1 cellular context compared by ENCODE assay signal in genomic region chr1:208242829-208243521, GRCh38.
TF ChIP-seq lines count a peak whose summit lies in the region.

No MANE protein-coding gene starts in this region.

TF ChIP-seq in K562, 482 proteins besides CTCF, POLR2A, EP300 and RAD21 (continued from another document):
- TF ChIP-seq TAF7 (tag; IDR thresholded peaks at IDR 0.05) = no peak
- TF ChIP-seq POLR2H (tag; IDR thresholded peaks at IDR 0.05; ENCODE audit: low read depth) = no peak
- no peak for TF ChIP-seq E2F1 (CRISPR knock-in tag; IDR thresholded peaks at IDR 0.05)
- peak in 1 of 3 experiments; percentile 6 for TF ChIP-seq YY1 (IDR thresholded peaks at IDR 0.05; ENCODE audit: borderline replicate concordance in 1 of 3, control insufficient read depth in 1 of 3, extremely low read depth in 1 of 3, insufficient read depth in 3 of 3, insufficient read length in 1 of 3, insufficient replicate concordance in 2 of 3, low read depth in 1 of 3, low read length in 2 of 3)
- TF ChIP-seq RBM25 (IDR thresholded peaks at IDR 0.05; ENCODE audit: low read depth, low read length, severe bottlenecking) = no peak
- TF ChIP-seq THAP12 (CRISPR knock-in tag; IDR thresholded peaks at IDR 0.05) = 0 out of 2 replicates have a peak, but pooled peaks have one; percentile 29
- peak; percentile 26; the same call in 1 of the 2 replicates for TF ChIP-seq ZBTB1 (CRISPR knock-in tag; IDR thresholded peaks at IDR 0.05; ENCODE audit: borderline replicate concordance, low read depth)
- TF ChIP-seq NCOR1 (IDR thresholded peaks at IDR 0.05) = no peak
- TF ChIP-seq CTBP1 (IDR thresholded peaks at IDR 0.05; ENCODE audit: borderline replicate concordance) = peak; percentile 78; the same call in 1 of the 2 replicates
- TF ChIP-seq MTA3 (IDR thresholded peaks at IDR 0.05; ENCODE audit: borderline replicate concordance) = 0 out of 2 replicates have a peak, but pooled peaks have one; percentile 44
- TF ChIP-seq SIN3B (IDR thresholded peaks at IDR 0.05; ENCODE audit: low read depth) = 0 out of 2 replicates have a peak, but pooled peaks have one; percentile 46
- peak; percentile 46 to 53; a peak in 2 of 4 replicates for TF ChIP-seq NRF1 (conservative IDR thresholded peaks at IDR 0.05 in 1 of 2, IDR thresholded peaks at IDR 0.05 in 1 of 2)
- peak; percentile 32 for TF ChIP-seq HNRNPLL (IDR thresholded peaks at IDR 0.05; ENCODE audit: low read depth, low read length, poor library complexity, severe bottlenecking)
- TF ChIP-seq STAG1 (CRISPR knock-in tag; IDR thresholded peaks at IDR 0.05; ENCODE audit: borderline replicate concordance) = peak; percentile 28; the same call in 1 of the 2 replicates
- no peak for TF ChIP-seq NR1H2 (CRISPR knock-in tag; IDR thresholded peaks at IDR 0.05)
- TF ChIP-seq NR0B1 (IDR thresholded peaks at IDR 0.05; ENCODE audit: partially characterized antibody) = no peak
- TF ChIP-seq RB1 (IDR thresholded peaks at IDR 0.05; ENCODE audit: low read depth) = peak; percentile 82; the same call in 1 of the 2 replicates
- 0 out of 2 replicates have a peak, but pooled peaks have one; percentile 21 for TF ChIP-seq DEAF1 (CRISPR knock-in tag; IDR thresholded peaks at IDR 0.05)
- peak; percentile 48 for TF ChIP-seq L3MBTL2 (IDR thresholded peaks at IDR 0.05)
- TF ChIP-seq HMG20A (CRISPR knock-in tag; conservative IDR thresholded peaks at IDR 0.05) = no peak
- TF ChIP-seq UBTF (IDR thresholded peaks at IDR 0.05; ENCODE audit: borderline replicate concordance in 1 of 2, low read depth in 2 of 2, low read length in 2 of 2) = peak; percentile 76 to 94; a peak in 2 of 4 replicates
- peak; percentile 26; the same call in 1 of the 2 replicates for TF ChIP-seq CXXC5 (CRISPR knock-in tag; IDR thresholded peaks at IDR 0.05)
- TF ChIP-seq MAX (CRISPR knock-in tag; IDR thresholded peaks at IDR 0.05) = no peak
